In genomic region chr4:173367285-173367684, GRCh38 we compare ENCODE assay signal across 9 cellular contexts. TPM values are rescaled to one million over a fixed set of nuclear protein-coding genes. Genes with fewer than 3 reads are reported as not detected.
A peak's percentile ranks its signal among the peaks of the same experiment; 100 is the strongest.
DNase-seq lines count a peak whose midpoint lies in the region; ATAC-seq and TF ChIP-seq lines count a peak whose summit lies in the region.
"Had no signal": no experiment of that assay in that cellular context is flagged by ENCODE, and none has a peak within 500 bp of the region (broad histone marks: within the 10 kb centered on the region; RNA-seq: fewer than 3 reads in every experiment).

No MANE protein-coding gene starts in this region.

- peak overlapping the region; percentile 87 for H3K4me2 ChIP-seq in smooth muscle cell

- CTCF ChIA-PET in activated CD4-positive, alpha-beta T cell treated with anti-CD3 and anti-CD28 coated beads, Interleukin-2, amount 10 ng/mL, durations not matched to agents 7 days and 5 days (lab: Charles Lee) = interaction anchor here (0.8 to 1.1 kb wide), 6 partner anchors 9 to 37 kb away, joined by 3 to 4 read pairs (median 3); partner anchors contain the start of gene HMGB2

- no peaks in the 10 kb centered on the region for H3K27me3 ChIP-seq in smooth muscle cell (ENCODE audit: low read depth)

- peaks cover 10% of the 10 kb centered on the region for H3K36me3 Mint-ChIP-seq in activated CD4-positive, alpha-beta T cell treated with anti-CD3 and anti-CD28 coated beads, Interleukin-2, amount 10 ng/mL, durations not matched to agents 7 days and 5 days (ENCODE audit: low read depth)

- H4K20me1 ChIP-seq in smooth muscle cell (ENCODE audit: low read depth) = no peaks in the 10 kb centered on the region

- no peaks in the 10 kb centered on the region for H3K36me3 ChIP-seq in smooth muscle cell (ENCODE audit: low read depth)

- no peak overlapping the region for H3K9ac ChIP-seq in smooth muscle cell (ENCODE audit: low read depth)

- POLR2A ChIA-PET in activated CD4-positive, alpha-beta T cell treated with anti-CD3 and anti-CD28 coated beads, Interleukin-2, amount 10 ng/mL, durations not matched to agents 7 days and 5 days (lab: Charles Lee) = interaction anchor here (1.7 kb wide), 1 partner anchor 34 kb away, joined by 16 read pairs; the partner anchor contains the start of gene HMGB2

- no peaks in the 10 kb centered on the region for H3K27me3 Mint-ChIP-seq in activated CD4-positive, alpha-beta T cell treated with anti-CD3 and anti-CD28 coated beads, Interleukin-2, amount 10 ng/mL, durations not matched to agents 7 days and 5 days

- no peaks in the 10 kb centered on the region for H3K9me3 ChIP-seq in smooth muscle cell (replicated peaks; ENCODE audit: low read depth)

- peaks cover 6% of the 10 kb centered on the region for H3K79me2 ChIP-seq in smooth muscle cell (ENCODE audit: low read depth)

- H3K27ac Mint-ChIP-seq in activated CD4-positive, alpha-beta T cell treated with anti-CD3 and anti-CD28 coated beads, Interleukin-2, amount 10 ng/mL, durations not matched to agents 7 days and 5 days = peak overlapping the region; percentile 83

- peaks cover 2% of the 10 kb centered on the region for H3F3A ChIP-seq in smooth muscle cell (ENCODE audit: low read depth)

- peak overlapping the region; percentile 59 for H3K4me3 Mint-ChIP-seq in activated CD4-positive, alpha-beta T cell treated with anti-CD3 and anti-CD28 coated beads, Interleukin-2, amount 10 ng/mL, durations not matched to agents 7 days and 5 days

- no peaks in the 10 kb centered on the region for H3K4me1 ChIP-seq in smooth muscle cell (ENCODE audit: low read depth)

- no peak overlapping the region for H3K27ac ChIP-seq in smooth muscle cell (ENCODE audit: low read depth)

- TF ChIP-seq CTCF in smooth muscle cell (IDR thresholded peaks at IDR 0.05; ENCODE audit: borderline replicate concordance, insufficient read depth, poor library complexity, severe bottlenecking) = no peak

- ATAC-seq in HG03175 (IDR thresholded peaks at IDR 0.05; ENCODE audit: unreplicated experiment) = peak; percentile 13
- no peak for ATAC-seq in HG03139 (IDR thresholded peaks at IDR 0.05; ENCODE audit: unreplicated experiment)

- H3K9me3 Mint-ChIP-seq in activated CD4-positive, alpha-beta T cell treated with anti-CD3 and anti-CD28 coated beads, Interleukin-2, amount 10 ng/mL, durations not matched to agents 7 days and 5 days = peaks cover 2% of the 10 kb centered on the region
- H3K9me3 Mint-ChIP-seq: activated naive CD4-positive, alpha-beta T cell treated with anti-CD3 and anti-CD28 coated beads, Interleukin-2, amount 50 U/mL, for 72 hours had no signal

- peaks cover 37% of the 10 kb centered on the region for H3K4me1 Mint-ChIP-seq in activated CD4-positive, alpha-beta T cell treated with anti-CD3 and anti-CD28 coated beads, Interleukin-2, amount 10 ng/mL, durations not matched to agents 7 days and 5 days

- no peak overlapping the region for H2AFZ ChIP-seq in smooth muscle cell (ENCODE audit: low read depth)

- DNase-seq in activated CD4-positive, alpha-beta T cell treated with anti-CD3 and anti-CD28 coated beads, Interleukin-2, amount 10 ng/mL, durations not matched to agents 7 days and 5 days = no peak
- DNase-seq in activated CD4-positive, alpha-beta T cell treated with anti-CD3 and anti-CD28 coated beads, Interleukin-2, amount 50 U/mL, for 48 hours = no peak
- DNase-seq in amniotic epithelial cell (ENCODE audit: low read depth) = peak; percentile 5
- no peak for DNase-seq in smooth muscle cell (lab: John Stamatoyannopoulos, UW; ENCODE audit: unreplicated experiment)
- DNase-seq in GM19238 (ENCODE audit: insufficient read length, low spot score) = no peak
- no peak for DNase-seq in NCI-H1092 treated with DMSO at 0.1 percent for 48 hours (lab: John Stamatoyannopoulos, UW)

- no peak overlapping the region for H3K4me3 ChIP-seq in smooth muscle cell

RNA-seq across cellular contexts. Expression of gene SAP30, which starts 3.5 kb away (rescaled TPM):
- total RNA-seq in activated CD4-positive, alpha-beta T cell treated with anti-CD3 and anti-CD28 coated beads, Interleukin-2, amount 10 ng/mL, durations not matched to agents 7 days and 5 days = 10 to 100 TPM; 15.2 to 22.0 TPM
- total RNA-seq in smooth muscle cell = 18.6 and 19.6 TPM in 2 replicates
- polyA plus RNA-seq in smooth muscle cell = 33.8 and 35.2 TPM in 2 replicates

RNA-seq across cellular contexts. Expression of gene SCRG1, which starts 31.6 kb away (rescaled TPM):
- not detected for total RNA-seq in activated CD4-positive, alpha-beta T cell treated with anti-CD3 and anti-CD28 coated beads, Interleukin-2, amount 10 ng/mL, durations not matched to agents 7 days and 5 days
- total RNA-seq in smooth muscle cell = 3.1 and 5.2 TPM in 2 replicates
- 8.9 and 18.5 TPM in 2 replicates for polyA plus RNA-seq in smooth muscle cell
- total RNA-seq: activated naive CD4-positive, alpha-beta T cell treated with anti-CD3 and anti-CD28 coated beads, Interleukin-2, amount 50 U/mL, for 72 hours had no signal

RNA-seq across cellular contexts. Expression of gene HMGB2, which starts 33.1 kb away (rescaled TPM):
- total RNA-seq in activated CD4-positive, alpha-beta T cell treated with anti-CD3 and anti-CD28 coated beads, Interleukin-2, amount 10 ng/mL, durations not matched to agents 7 days and 5 days = 1,000 to 10,000 TPM in 1 of 2 experiments, 100 to 1,000 TPM in 1; 975 to 1,039 TPM
- total RNA-seq in smooth muscle cell = 22.6 and 27.4 TPM in 2 replicates
- polyA plus RNA-seq in smooth muscle cell = 50.1 and 54.9 TPM in 2 replicates

Comparison
In these comparisons a context has a peak if more than half of its experiments do, and no peak if none do; other contexts are left out.
1. RNA of gene HMGB2, which starts 33.1 kb away (total RNA-seq): 975 to 1,039 TPM in activated CD4-positive, alpha-beta T cell treated with anti-CD3 and anti-CD28 coated beads, Interleukin-2, amount 10 ng/mL, durations not matched to agents 7 days and 5 days; 22.6 to 27.4 TPM in smooth muscle cell; every median in the first group is over 10 times any median in the second.